8 cellular contexts compared by ENCODE assay signal in the genomic region with DNA sequence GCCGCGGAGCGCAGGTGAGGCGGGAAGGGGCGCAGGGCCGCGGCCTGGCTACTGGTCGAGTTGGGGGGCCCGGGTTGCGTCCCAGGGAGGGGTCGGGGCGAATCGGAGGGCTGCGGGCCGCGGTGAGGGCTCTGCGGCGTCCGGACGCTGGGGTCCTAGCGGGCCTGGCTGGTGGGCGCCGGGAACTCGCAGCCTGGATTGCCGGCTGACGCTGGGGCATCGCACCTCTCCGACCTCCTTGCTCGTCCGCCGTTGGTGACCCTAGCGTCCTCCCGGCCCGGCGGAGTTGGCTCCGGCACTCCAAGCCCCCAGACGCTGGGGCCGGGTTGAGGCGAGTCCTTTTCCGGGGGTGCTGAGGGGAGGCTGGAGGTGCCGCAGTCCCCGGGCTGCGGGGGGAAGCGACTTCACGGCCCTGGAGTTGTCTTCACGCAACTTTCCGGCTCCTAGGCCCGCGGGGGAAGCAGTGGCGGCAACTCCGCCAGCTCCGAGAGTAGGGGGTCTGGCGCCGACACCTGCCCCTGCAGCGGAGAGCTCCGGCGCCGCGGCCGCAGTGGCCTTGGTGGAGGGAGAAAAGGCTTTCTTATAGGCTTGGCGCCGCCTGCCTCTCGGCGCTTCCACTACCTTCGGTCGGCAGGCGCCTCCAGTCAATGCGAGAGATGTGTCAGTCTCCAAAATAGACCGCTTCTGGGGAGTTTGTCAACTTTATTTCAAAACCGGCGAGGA.
DNase-seq lines count a peak whose midpoint lies in the region; ATAC-seq, FAIRE-seq and TF ChIP-seq lines count a peak whose summit lies in the region.

No MANE protein-coding gene starts in this region.

- POLR2A ChIA-PET in BJ (lab: Charles Lee): no interaction called here

- TF ChIP-seq CTCF in BJ (IDR thresholded peaks at IDR 0.05; ENCODE audit: insufficient read depth, low read depth, low read length) (peak; percentile 33), GM20000 (IDR thresholded peaks at IDR 0.05; ENCODE audit: extremely low read depth, missing control alignments) (no peak), chondrocyte (IDR thresholded peaks at IDR 0.05) (peak; percentile 38), left lung (IDR thresholded peaks at IDR 0.05) (no peak), D721Med (IDR thresholded peaks at IDR 0.05; ENCODE audit: insufficient read depth, missing control alignments) (no peak)

- FAIRE-seq in D721Med (lab: Jason Lieb, UNC): no peak

- H3K27me3 Mint-ChIP-seq in chondrocyte (ENCODE audit: low read depth): no peaks in the 10 kb centered on the region

- H3K36me3 ChIP-seq in BJ (ENCODE audit: control insufficient read depth, insufficient read depth, low read length) (no peaks in the 10 kb centered on the region), left lung (no peaks in the 10 kb centered on the region)

- peaks cover 29% of the 10 kb centered on the region for H3K4me1 Mint-ChIP-seq in chondrocyte (ENCODE audit: low read depth)

- H3K27ac ChIP-seq in left lung: peak overlapping the region; percentile 91

- no peaks in the 10 kb centered on the region for H3K27me3 ChIP-seq in BJ (ENCODE audit: control insufficient read depth, insufficient read depth, low read length)
- H3K27me3 ChIP-seq in left lung: no peaks in the 10 kb centered on the region

- H3K9me3 Mint-ChIP-seq in chondrocyte (ENCODE audit: low read depth): no peaks in the 10 kb centered on the region

- H3K4me3 ChIP-seq in BJ (ENCODE audit: low read depth, low read length) (peak overlapping the region; percentile 98), left lung (peak overlapping the region; percentile 78 to 97)
- peak overlapping the region; percentile 74 for H3K4me3 ChIP-seq in Jurkat, Clone E6-1 (ENCODE audit: low read length)

- peak overlapping the region; percentile 98 for H3K4me3 Mint-ChIP-seq in chondrocyte (ENCODE audit: unreplicated experiment)

- peaks cover 6 to 38% of the 10 kb centered on the region in 2 donors for H3K4me1 ChIP-seq in left lung

- intact Hi-C loops in left lung (cut with DNase I): loop anchor here in 1 of 2 donors (10.0 kb wide), 1 partner anchor 480 kb away; a partner anchor contains a TSS

- CTCF ChIA-PET in BJ (lab: Yijun Ruan, JAX): interaction anchor here (0.8 to 5.6 kb wide), 35 partner anchors 8 to 491 kb away, joined by 3 to 69 read pairs (median 7); no protein-coding TSS in a partner anchor

- peak overlapping the region; percentile 99 for H3K27ac Mint-ChIP-seq in chondrocyte (ENCODE audit: unreplicated experiment)

- H3K36me3 Mint-ChIP-seq in chondrocyte (ENCODE audit: low read depth): no peaks in the 10 kb centered on the region

- no peaks in the 10 kb centered on the region for H3K9me3 ChIP-seq in left lung

- ATAC-seq in left lung: peak; percentile 24

- DNase-seq in BJ (ENCODE audit: low read depth) (no peak), GM20000 (ENCODE audit: low spot score) (peak; percentile 68), chondrocyte (ENCODE audit: low spot score) (no peak), left lung (peak; percentile 36 to 85), D721Med (ENCODE audit: insufficient read length, low spot score) (no peak)
- peak; percentile 10 for DNase-seq in Jurkat, Clone E6-1 (ENCODE audit: low read depth, low spot score)
- DNase-seq in activated CD4-positive, CD25-positive, alpha-beta regulatory T cell treated with anti-CD3 and anti-CD28 coated beads, Interleukin-2, amount 50 U/mL, for 72 hours: peak; percentile 65
- peak; percentile 34 to 54 for DNase-seq in stimulated activated CD8-positive, alpha-beta memory T cell treated with anti-CD3 and anti-CD28 coated beads, Interleukin-15, amount 100 ng/mL, for 48 hours (ENCODE audit: low read depth in 2 of 2)

Comparison
In these comparisons a context has a peak if more than half of its experiments do, and no peak if none do; other contexts are left out.
1. DNase-seq: peak in GM20000 (single experiment), Jurkat, Clone E6-1 (single experiment), activated CD4-positive, CD25-positive, alpha-beta regulatory T cell treated with anti-CD3 and anti-CD28 coated beads, Interleukin-2, amount 50 U/mL, for 72 hours (single experiment), left lung (2 of 2) and stimulated activated CD8-positive, alpha-beta memory T cell treated with anti-CD3 and anti-CD28 coated beads, Interleukin-15, amount 100 ng/mL, for 48 hours (2 of 2); none in BJ (single experiment), chondrocyte (single experiment) and D721Med (single experiment).
2. CTCF ChIP-seq: peak in BJ (single experiment) and chondrocyte (single experiment); none in GM20000 (single experiment), left lung (0 of 2) and D721Med (single experiment).
3. Peak in every context shown above with its lines, with median percentiles within 50 percentile points of each other: H3K4me3 ChIP-seq.